In genomic region chr7:140446467-140446866, GRCh38 we compare ENCODE assay signal across 1 cellular context.
TF ChIP-seq lines count a peak whose summit lies in the region.

No MANE protein-coding gene starts in this region.

TF ChIP-seq in HepG2, 621 proteins besides CTCF, POLR2A, EP300 and RAD21:
- TF ChIP-seq ZNF414 (CRISPR knock-in tag; IDR thresholded peaks at IDR 0.05) (no peak), FOXJ3 (CRISPR knock-in tag; IDR thresholded peaks at IDR 0.05; ENCODE audit: borderline replicate concordance) (no peak), ZNF550 (CRISPR knock-in tag; IDR thresholded peaks at IDR 0.05; ENCODE audit: borderline replicate concordance) (no peak), ZNF660 (CRISPR knock-in tag; IDR thresholded peaks at IDR 0.05; ENCODE audit: borderline replicate concordance, low read depth) (no peak)
